ENCODE assay signal across 29 cellular contexts in the genomic region with DNA sequence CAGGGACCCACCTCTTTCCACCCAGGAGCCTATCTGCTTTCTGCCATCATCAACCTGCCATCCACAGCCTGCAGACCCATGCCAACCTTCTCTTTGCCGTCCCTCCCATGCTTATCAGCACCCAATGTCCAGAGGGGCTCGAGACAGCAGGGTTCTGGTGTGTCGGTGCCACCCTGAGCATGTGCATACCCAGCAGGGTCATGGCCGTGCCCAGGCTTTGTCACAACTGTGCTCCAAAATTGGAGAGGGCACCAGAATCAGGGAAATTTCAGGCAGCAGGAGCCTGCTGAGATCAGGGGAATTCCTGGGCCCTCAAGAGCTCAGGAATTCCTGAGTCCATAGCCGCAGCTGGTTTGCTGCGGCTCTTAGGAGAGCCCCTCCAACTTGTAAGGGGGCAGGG.
"Had no signal": no experiment of that assay in that cellular context is flagged by ENCODE, and none has a peak within 500 bp of the region (broad histone marks: within the 10 kb centered on the region; RNA-seq: fewer than 3 reads in every experiment).

No MANE protein-coding gene starts in this region.

- H3K4me3 Mint-ChIP-seq: naive B cell; naive thymus-derived CD8-positive, alpha-beta T cell; natural killer cell treated with Interleukin-12 subunit alpha and Interleukin-12 subunit beta and Interleukin-15 and Interleukin-18, amount 100 ng/mL, for 72 hours; nephron progenitor cell; neural crest cell; stimulated activated naive B cell treated with anti-CD40 and anti-IgM and Interleukin-4, amounts not matched to agents 10 μg/mL and 1 μg/mL and 100 μg/mL, for 72 hours; stimulated activated naive CD8-positive, alpha-beta T cell treated with anti-CD3 and anti-CD28 coated beads, Interleukin-15, Interleukin-2, amounts not matched to agents 100 ng/mL and 50 ng/mL, for 24 hours had no signal

- DNase-seq: naive B cell; naive thymus-derived CD8-positive, alpha-beta T cell; nephron progenitor cell; occipital lobe; ovary; psoas muscle; right cardiac atrium; right lobe of liver; sigmoid colon; small intestine; stimulated activated CD4-positive, alpha-beta T cell treated with anti-CD3 and anti-CD28 coated beads, Interleukin-12 subunit alpha, Interleukin-12 subunit beta, amount 100 ng/mL, for 4 hours; stimulated activated CD4-positive, alpha-beta T cell treated with anti-CD3 and anti-CD28 coated beads, Interleukin-1b, Interleukin-23, amount 100 ng/mL, for 48 hours; stimulated activated CD4-positive, alpha-beta T cell treated with anti-CD3 and anti-CD28 coated beads, Interleukin-4, amount 100 ng/mL, for 1 hour; stimulated activated CD4-positive, alpha-beta T cell treated with anti-CD3 and anti-CD28 coated beads, Interleukin-4, amount 100 ng/mL, for 4 hours; stimulated activated CD8-positive, alpha-beta memory T cell treated with anti-CD3 and anti-CD28 coated beads, Interleukin-4, amount 100 ng/mL, for 48 hours; stimulated activated naive B cell treated with anti-CD40 and anti-IgM and Interleukin-4, amounts not matched to agents 10 μg/mL and 1 μg/mL and 100 μg/mL, for 72 hours; stimulated activated naive CD4-positive, alpha-beta T cell treated with Interleukin-2 at 50 U/mL for 16 hours; stomach; thyroid gland; trophoblast cell; upper lobe of right lung; uterus had no signal

- H3K27ac ChIP-seq: ovary, parathyroid adenoma, psoas muscle, right lobe of liver, sigmoid colon, stomach, thoracic aorta, thyroid gland, tibial nerve, upper lobe of right lung, uterus had no signal

- H3K27ac Mint-ChIP-seq: naive thymus-derived CD8-positive, alpha-beta T cell; natural killer cell treated with Interleukin-12 subunit alpha and Interleukin-12 subunit beta and Interleukin-15 and Interleukin-18, amount 100 ng/mL, for 72 hours; nephron progenitor cell; progenitor cell of endocrine pancreas; stimulated activated naive B cell treated with anti-CD40 and anti-IgM and Interleukin-4, amounts not matched to agents 10 μg/mL and 1 μg/mL and 100 μg/mL, for 72 hours; stimulated activated naive CD8-positive, alpha-beta T cell treated with anti-CD3 and anti-CD28 coated beads, Interleukin-15, Interleukin-2, amounts not matched to agents 100 ng/mL and 50 ng/mL, for 24 hours had no signal

- H2AFZ ChIP-seq: parathyroid adenoma had no signal

- H3K9me3 ChIP-seq: ovary, psoas muscle, right lobe of liver, thoracic aorta, thyroid gland, upper lobe of right lung, uterus had no signal

- H3K4me1 ChIP-seq: parathyroid adenoma, psoas muscle, right lobe of liver, sigmoid colon, stomach, thyroid gland, tibial nerve, upper lobe of right lung, uterus had no signal

- ATAC-seq: naive thymus-derived CD8-positive, alpha-beta T cell; psoas muscle; right cardiac atrium; right lobe of liver; stimulated activated naive B cell treated with anti-CD40 and anti-IgM and Interleukin-4, amounts not matched to agents 10 μg/mL and 1 μg/mL and 100 μg/mL, for 72 hours had no signal

- H3K4me1 Mint-ChIP-seq: naive B cell; naive thymus-derived CD8-positive, alpha-beta T cell; nephron progenitor cell; neural crest cell; stimulated activated naive B cell treated with anti-CD40 and anti-IgM and Interleukin-4, amounts not matched to agents 10 μg/mL and 1 μg/mL and 100 μg/mL, for 72 hours had no signal

- H3K27me3 Mint-ChIP-seq: naive B cell; naive thymus-derived CD8-positive, alpha-beta T cell; natural killer cell treated with Interleukin-12 subunit alpha and Interleukin-12 subunit beta and Interleukin-15 and Interleukin-18, amount 100 ng/mL, for 72 hours; progenitor cell of endocrine pancreas; stimulated activated naive B cell treated with anti-CD40 and anti-IgM and Interleukin-4, amounts not matched to agents 10 μg/mL and 1 μg/mL and 100 μg/mL, for 72 hours; stimulated activated naive CD8-positive, alpha-beta T cell treated with anti-CD3 and anti-CD28 coated beads, Interleukin-15, Interleukin-2, amounts not matched to agents 100 ng/mL and 50 ng/mL, for 24 hours had no signal

- H3K36me3 ChIP-seq: ovary, right lobe of liver, sigmoid colon, thoracic aorta, thyroid gland, tibial nerve, upper lobe of right lung, uterus had no signal

- H3K36me3 Mint-ChIP-seq: naive thymus-derived CD8-positive, alpha-beta T cell; natural killer cell treated with Interleukin-12 subunit alpha and Interleukin-12 subunit beta and Interleukin-15 and Interleukin-18, amount 100 ng/mL, for 72 hours had no signal

- H3K4me3 ChIP-seq: ovary, psoas muscle, right lobe of liver, sigmoid colon, stomach, thoracic aorta, thyroid gland, tibial nerve, upper lobe of right lung, uterus had no signal

- H3K9ac ChIP-seq: parathyroid adenoma had no signal

- H3K27me3 ChIP-seq: ovary, right lobe of liver, sigmoid colon, stomach, thyroid gland, tibial nerve, upper lobe of right lung, uterus had no signal
